18 cellular contexts compared by ENCODE assay signal in the genomic region with DNA sequence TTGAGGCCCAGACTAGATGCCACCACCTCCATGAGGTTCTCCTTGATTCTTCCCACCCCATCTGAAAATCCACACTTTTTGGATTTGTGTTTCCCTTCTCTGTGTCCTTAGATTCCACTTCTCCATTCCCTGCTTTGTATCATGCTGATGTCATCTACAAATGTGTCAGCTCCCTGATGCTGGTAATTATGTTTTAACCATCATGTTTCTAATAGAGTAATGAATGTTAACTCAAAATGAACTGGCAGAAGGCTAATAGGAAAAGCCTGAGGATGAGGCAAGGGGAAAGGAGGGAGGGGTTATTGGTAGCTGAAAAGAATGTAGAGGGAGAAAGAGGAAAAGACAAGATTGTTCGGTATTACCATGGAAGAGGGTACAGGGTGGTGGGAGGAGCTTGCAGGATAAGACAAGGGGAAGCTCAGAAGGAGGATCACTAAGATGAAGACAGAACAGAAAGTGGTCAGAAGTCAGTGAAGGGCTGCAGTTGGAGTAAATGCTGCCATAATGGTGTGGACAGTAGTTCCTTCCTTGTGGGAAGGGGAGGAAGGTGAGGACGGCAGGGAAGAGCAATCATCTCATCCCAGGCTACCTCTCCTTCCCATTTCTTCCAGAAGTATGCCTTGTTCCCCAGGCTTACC.
DNase-seq lines count a peak whose midpoint lies in the region; ATAC-seq and TF ChIP-seq lines count a peak whose summit lies in the region.
"Had no signal": no experiment of that assay in that cellular context is flagged by ENCODE, and none has a peak within 500 bp of the region (broad histone marks: within the 10 kb centered on the region; RNA-seq: fewer than 3 reads in every experiment).

No MANE protein-coding gene starts in this region.

- H2BK20ac ChIP-seq in IMR-90 (ENCODE audit: low read depth, low read length) = no peak overlapping the region

- H3K36me3 ChIP-seq in IMR-90 (ENCODE audit: control insufficient read depth, insufficient read depth, low read length) (no peaks in the 10 kb centered on the region), adipocyte (ENCODE audit: control insufficient read depth, insufficient read depth, low read length, severe bottlenecking) (no peaks in the 10 kb centered on the region), endodermal cell (ENCODE audit: control insufficient read depth, insufficient read depth, low read length) (no peaks in the 10 kb centered on the region)
- H3K36me3 ChIP-seq: heart right ventricle had no signal

- H2AFZ ChIP-seq in IMR-90 (replicated peaks; ENCODE audit: low read length, poor library complexity) = no peak overlapping the region
- H2AFZ ChIP-seq: GM23338 had no signal

- no peak overlapping the region for H3K23ac ChIP-seq in IMR-90 (ENCODE audit: low read depth, low read length)

- H4K8ac ChIP-seq in IMR-90 (ENCODE audit: low read depth in 2 of 2, low read length in 2 of 2) = no peak overlapping the region

- H3K4me3 ChIP-seq in GM12865 (ENCODE audit: low read depth, low read length) (peak overlapping the region; percentile 30), IMR-90 (ENCODE audit: insufficient read depth, low read depth, low read length) (no peak overlapping the region), adipocyte (ENCODE audit: low read length) (no peak overlapping the region), endodermal cell (ENCODE audit: low read length) (no peak overlapping the region)
- H3K4me3 ChIP-seq: body of pancreas, GM23338, heart right ventricle had no signal

- no peak overlapping the region for H2BK15ac ChIP-seq in IMR-90 (ENCODE audit: low read depth, low read length)

- TF ChIP-seq CTCF in GM12865 (IDR thresholded peaks at IDR 0.05; ENCODE audit: insufficient read depth, low read depth, low read length, missing control alignments) = no peak
- TF ChIP-seq CTCF in IMR-90 (conservative IDR thresholded peaks at IDR 0.05; ENCODE audit: low read depth, low read length) = no peak
- TF ChIP-seq CTCF in GM10266 (IDR thresholded peaks at IDR 0.05; ENCODE audit: control insufficient read depth, insufficient read depth, low read depth, missing control alignments) = no peak
- no peak for TF ChIP-seq CTCF in endodermal cell (conservative IDR thresholded peaks at IDR 0.05)
- TF ChIP-seq CTCF in GM10248 (IDR thresholded peaks at IDR 0.05; ENCODE audit: control extremely low read depth, extremely low read depth, low read depth, missing control alignments) = no peak

- WGBS in IMR-90 (ENCODE audit: extremely low coverage in 2 of 2, insufficient read length in 1 of 2), 2 experiments = 71% methylated on average over 1 of the region's 2 CpGs; no CpG with 5 or more reads in 1 of the 2 experiments
- WGBS in endodermal cell (ENCODE audit: insufficient coverage in 1 of 2, insufficient read length in 1 of 2), 2 experiments = 88 to 90% methylated on average over 1 to 2 of the region's 2 CpGs

- no peak overlapping the region for H3K4ac ChIP-seq in IMR-90 (ENCODE audit: low read depth, low read length)

- no peaks in the 10 kb centered on the region for H4K20me1 ChIP-seq in IMR-90 (ENCODE audit: insufficient read depth, low read length)

- H3K36me3 Mint-ChIP-seq in endodermal cell (ENCODE audit: low read depth) = no peaks in the 10 kb centered on the region
- H3K36me3 Mint-ChIP-seq: activated naive CD8-positive, alpha-beta T cell treated with anti-CD3 and anti-CD28 coated beads, Interleukin-2, amount 10 ng/mL, durations not matched to agents 7 days and 5 days had no signal

- BruUV-seq in IMR-90 (replicated peaks; lab: Mats Ljungman, UMichigan) = no TSS peak

- H3K9me3 ChIP-seq in IMR-90 (ENCODE audit: control insufficient read depth, insufficient read depth, low read length) (no peaks in the 10 kb centered on the region), adipocyte (ENCODE audit: control insufficient read depth, low read length) (no peaks in the 10 kb centered on the region), endodermal cell (ENCODE audit: control insufficient read depth, low read length) (no peaks in the 10 kb centered on the region)
- H3K9me3 ChIP-seq: body of pancreas, heart right ventricle had no signal

- H3K9me1 ChIP-seq in IMR-90 (ENCODE audit: insufficient read depth, low read length) = no peaks in the 10 kb centered on the region

- H3K27ac Mint-ChIP-seq in endodermal cell = no peak overlapping the region
- H3K27ac Mint-ChIP-seq: activated naive CD8-positive, alpha-beta T cell treated with anti-CD3 and anti-CD28 coated beads, Interleukin-2, amount 10 ng/mL, durations not matched to agents 7 days and 5 days; activated T-helper 1 cell treated with anti-CD3 and anti-CD28 coated beads, Interleukin-12 subunit alpha, Interleukin-12 subunit beta, Interleukin-2, Interleukin-4 antibody, amounts not matched to agents 30 ng/mL and 10 ng/mL and 1 ng/mL, durations not matched to agents 14 hours and 24 hours and 36 hours; GM23338 had no signal

- no peak for ATAC-seq in IMR-90 (ENCODE audit: low read depth)
- ATAC-seq: body of pancreas, GM23338 had no signal

- H3K79me1 ChIP-seq in IMR-90 (ENCODE audit: low read depth in 1 of 2, low read length in 2 of 2) = no peaks in the 10 kb centered on the region

- H3K4me2 ChIP-seq in IMR-90 (ENCODE audit: low read depth, low read length) = no peak overlapping the region
- H3K4me2 ChIP-seq: GM23338 had no signal

- no peak for TF ChIP-seq RAD21 in IMR-90 (IDR thresholded peaks at IDR 0.05; ENCODE audit: low read length)

- H2AK5ac ChIP-seq in IMR-90 (ENCODE audit: low read depth, low read length) = peak overlapping the region; percentile 9; the same call in 1 of the 2 replicates

- peaks cover 1% of the 10 kb centered on the region for H3K27me3 Mint-ChIP-seq in endodermal cell (ENCODE audit: insufficient read depth)

- no peak overlapping the region for H3K14ac ChIP-seq in IMR-90 (replicated peaks; ENCODE audit: low read depth, low read length)

- no peak overlapping the region for H2BK5ac ChIP-seq in IMR-90 (ENCODE audit: low read depth, low read length, poor library complexity, severe bottlenecking)

- no peak overlapping the region for H2BK120ac ChIP-seq in IMR-90 (ENCODE audit: low read depth, low read length)

- H4K5ac ChIP-seq in IMR-90 (ENCODE audit: low read depth, low read length) = no peak overlapping the region

- no peak overlapping the region for H3K56ac ChIP-seq in IMR-90 (ENCODE audit: extremely low read depth, insufficient read depth, low read length)

- no peak overlapping the region for H2AK9ac ChIP-seq in IMR-90 (replicated peaks; ENCODE audit: low read depth, low read length, poor library complexity)

- H4K91ac ChIP-seq in IMR-90 (ENCODE audit: insufficient read depth, low read depth, low read length) = no peak overlapping the region

- dilution Hi-C loops in IMR-90 (cut with HindIII; ENCODE audit: low sequenced_read_pairs, unreplicated experiment) = no loop called here

- no peak overlapping the region for H3K4me3 Mint-ChIP-seq in endodermal cell
- H3K4me3 Mint-ChIP-seq: activated naive CD8-positive, alpha-beta T cell treated with anti-CD3 and anti-CD28 coated beads, Interleukin-2, amount 10 ng/mL, durations not matched to agents 7 days and 5 days; activated T-helper 1 cell treated with anti-CD3 and anti-CD28 coated beads, Interleukin-12 subunit alpha, Interleukin-12 subunit beta, Interleukin-2, Interleukin-4 antibody, amounts not matched to agents 30 ng/mL and 10 ng/mL and 1 ng/mL, durations not matched to agents 14 hours and 24 hours and 36 hours; GM23338 had no signal

- TF ChIP-seq POLR2A in IMR-90 (IDR thresholded peaks at IDR 0.05; ENCODE audit: low read depth, low read length) = no peak

- no peak overlapping the region for H3K9ac ChIP-seq in IMR-90 (ENCODE audit: low read depth, low read length)
- peak overlapping the region; percentile 64 for H3K9ac ChIP-seq in adipocyte (ENCODE audit: low read length)
- no peak overlapping the region for H3K9ac ChIP-seq in endodermal cell (ENCODE audit: extremely low read depth, low read length, poor library complexity, severe bottlenecking)

- no peak overlapping the region for H3K27ac ChIP-seq in IMR-90 (ENCODE audit: insufficient read depth, low read length)
- no peak overlapping the region for H3K27ac ChIP-seq in endodermal cell (ENCODE audit: low read depth, low read length)

- no peaks in the 10 kb centered on the region for H3K4me1 Mint-ChIP-seq in endodermal cell
- H3K4me1 Mint-ChIP-seq: activated naive CD8-positive, alpha-beta T cell treated with anti-CD3 and anti-CD28 coated beads, Interleukin-2, amount 10 ng/mL, durations not matched to agents 7 days and 5 days; GM23338 had no signal

- H3K27me3 ChIP-seq in IMR-90 (ENCODE audit: control insufficient read depth, insufficient read depth, low read length) = no peaks in the 10 kb centered on the region; the same call in 1 of the 2 replicates
- H3K27me3 ChIP-seq in adipocyte (replicated peaks; ENCODE audit: control insufficient read depth, insufficient read depth, low read length) = no peaks in the 10 kb centered on the region
- no peaks in the 10 kb centered on the region for H3K27me3 ChIP-seq in endodermal cell (ENCODE audit: control insufficient read depth, insufficient read depth, low read length, poor library complexity, severe bottlenecking)
- H3K27me3 ChIP-seq: body of pancreas, heart right ventricle had no signal

- POLR2A ChIA-PET in IMR-90 (lab: Charles Lee; ENCODE audit: unreplicated experiment) (no interaction called here), GM10248 (lab: Yijun Ruan, JAX) (no interaction called here)

- no peaks in the 10 kb centered on the region for H3K9me3 Mint-ChIP-seq in endodermal cell
- H3K9me3 Mint-ChIP-seq: activated naive CD8-positive, alpha-beta T cell treated with anti-CD3 and anti-CD28 coated beads, Interleukin-2, amount 10 ng/mL, durations not matched to agents 7 days and 5 days; activated T-helper 1 cell treated with anti-CD3 and anti-CD28 coated beads, Interleukin-12 subunit alpha, Interleukin-12 subunit beta, Interleukin-2, Interleukin-4 antibody, amounts not matched to agents 30 ng/mL and 10 ng/mL and 1 ng/mL, durations not matched to agents 14 hours and 24 hours and 36 hours; GM23338 had no signal

- no peak overlapping the region for H3K18ac ChIP-seq in IMR-90 (ENCODE audit: low read depth, low read length)

- CTCF ChIA-PET in IMR-90 (lab: Yijun Ruan, JAX) (interaction anchor here (0.6 to 1.0 kb wide), 2 partner anchors 9 to 108 kb away, joined by 3 to 4 read pairs; no protein-coding TSS in a partner anchor), GM10248 (lab: Yijun Ruan, JAX) (interaction anchor here (1.0 to 1.5 kb wide), 4 partner anchors 16 to 106 kb away, joined by 3 to 5 read pairs (median 3); no protein-coding TSS in a partner anchor)

- in situ Hi-C loops in IMR-90 (cut with MboI; ENCODE audit: low sequenced_read_pairs) = no loop called here

- peak; percentile 50 for DNase-seq in GM12865 (ENCODE audit: low read depth)
- DNase-seq in IMR-90 = no peak
- DNase-seq in adipocyte (ENCODE audit: low read depth) = no peak
- DNase-seq in pons (ENCODE audit: low spot score) = peak; percentile 6
- no peak for DNase-seq in GM10266 (ENCODE audit: extremely low spot score)
- no peak for DNase-seq in endodermal cell
- DNase-seq in GM10248 (ENCODE audit: extremely low spot score) = no peak
- DNase-seq in DMS153 (lab: John Stamatoyannopoulos, UW) = no peak
- DNase-seq: activated naive CD8-positive, alpha-beta T cell treated with anti-CD3 and anti-CD28 coated beads, Interleukin-2, amount 10 ng/mL, durations not matched to agents 7 days and 5 days; AML-193; body of pancreas; heart right ventricle; KG1; NCI-H1092; NCI-H2029 treated with DMSO at 0.1 percent for 48 hours; stimulated activated CD4-positive, alpha-beta T cell treated with anti-CD3 and anti-CD28 coated beads, Interleukin-4, amount 100 ng/mL, for 24 hours had no signal

- H3K4me1 ChIP-seq in IMR-90 (ENCODE audit: control insufficient read depth, insufficient read depth, low read length) = no peaks in the 10 kb centered on the region
- peaks cover 81% of the 10 kb centered on the region for H3K4me1 ChIP-seq in adipocyte (ENCODE audit: control insufficient read depth, insufficient read depth, low read length)
- H3K4me1 ChIP-seq in endodermal cell (ENCODE audit: control insufficient read depth, insufficient read depth, low read length) = no peaks in the 10 kb centered on the region
- H3K4me1 ChIP-seq: body of pancreas had no signal

- intact Hi-C loops in IMR-90 (cut with micrococcal nuclease) = no loop called here

Comparison
In these comparisons a context has a peak if more than half of its experiments do, and no peak if none do; other contexts are left out.
1. DNase-seq: peak in GM12865 (single experiment) and pons (single experiment); none in IMR-90 (single experiment), adipocyte (single experiment), GM10266 (single experiment), endodermal cell (single experiment), GM10248 (single experiment) and DMS153 (single experiment).